Comparison of ENCODE assay signal across 8 cellular contexts in genomic region chr1:27658951-27659496, GRCh38. TPM values are rescaled to one million over a fixed set of nuclear protein-coding genes. Genes with fewer than 3 reads are reported as not detected.
DNase-seq lines count a peak whose midpoint lies in the region; ATAC-seq, FAIRE-seq and TF ChIP-seq lines count a peak whose summit lies in the region.

No MANE protein-coding gene starts in this region.

- peak overlapping the region; percentile 1; the same call in 1 of the 2 replicates for H2AFZ ChIP-seq in Karpas-422 (ENCODE audit: low read length)

- H3K27ac ChIP-seq in Karpas-422 (ENCODE audit: low read length) (peak overlapping the region; percentile 58), adrenal gland (peak overlapping the region in 4 of 5 donors; percentile 52 to 90 (median 76)), iPS-20b (ENCODE audit: low read length) (no peak overlapping the region)

- H3K4me2 ChIP-seq in Karpas-422 (ENCODE audit: low read depth, low read length, poor library complexity, severe bottlenecking) = peak overlapping the region; percentile 75

- H4K20me1 ChIP-seq in Karpas-422 (ENCODE audit: insufficient read depth, low read depth, low read length) = no peaks in the 10 kb centered on the region

- DNase-seq in GM12892 (ENCODE audit: insufficient read length) (peak; percentile 45), GOT3 (lab: John Stamatoyannopoulos, UW) (peak; percentile 65), Karpas-422 (peak; percentile 70), adrenal gland (peak in 6 of 7 donors; percentile 37 to 80 (median 69)), NCI-H524 (lab: John Stamatoyannopoulos, UW) (no peak), NCI-H2196 (lab: John Stamatoyannopoulos, UW; ENCODE audit: unreplicated experiment) (no peak)
- DNase-seq in stimulated activated naive CD8-positive, alpha-beta T cell treated with anti-CD3 and anti-CD28 coated beads, Interleukin-15, Interleukin-2, amounts not matched to agents 100 U/mL and 50 U/mL, for 24 hours = peak; percentile 62

- H3K9me3 ChIP-seq in Karpas-422 (ENCODE audit: low read length) (no peaks in the 10 kb centered on the region), adrenal gland (replicated peaks in 1 of 3) (no peaks in the 10 kb centered on the region), iPS-20b (ENCODE audit: insufficient read depth, low read depth, low read length) (no peaks in the 10 kb centered on the region)

- H3K9me2 ChIP-seq in Karpas-422 (replicated peaks; ENCODE audit: insufficient read depth, low read length) = no peaks in the 10 kb centered on the region

- intact Hi-C loops in adrenal gland (cut with DNase I) = loop anchor here in 1 of 2 donors (2.0 kb wide), 1 partner anchor 42 kb away; no protein-coding TSS in a partner anchor

- H3K4me1 ChIP-seq in Karpas-422 (ENCODE audit: low read length) = peaks cover 30% of the 10 kb centered on the region
- H3K4me1 ChIP-seq in adrenal gland (replicated peaks in 1 of 2) = peaks cover 13 to 25% of the 10 kb centered on the region in 2 donors
- peaks cover 17% of the 10 kb centered on the region for H3K4me1 ChIP-seq in iPS-20b (ENCODE audit: insufficient read depth, low read length)

- H3K36me3 ChIP-seq in Karpas-422 (ENCODE audit: insufficient read depth, low read length) (no peaks in the 10 kb centered on the region), adrenal gland (replicated peaks in 1 of 2) (no peaks in the 10 kb centered on the region), iPS-20b (ENCODE audit: insufficient read depth, low read depth, low read length) (no peaks in the 10 kb centered on the region)

- no peak for FAIRE-seq in GM12892 (lab: Jason Lieb, UNC)

- H3K9ac ChIP-seq in Karpas-422 (ENCODE audit: low read length) (peak overlapping the region; percentile 73), iPS-20b (ENCODE audit: low read depth, low read length) (peak overlapping the region; percentile 2; the same call in 1 of the 2 replicates)

- TF ChIP-seq POLR2A in GM12892 (IDR thresholded peaks at IDR 0.05; ENCODE audit: low read depth, low read length) (no peak), adrenal gland (IDR thresholded peaks at IDR 0.05) (no peak)

- H3K4me3 ChIP-seq in Karpas-422 (ENCODE audit: low read length) (peak overlapping the region; percentile 59), adrenal gland (peak overlapping the region in 1 of 4 donors; percentile 56), iPS-20b (ENCODE audit: low read length) (peak overlapping the region; percentile 50)

- peak; percentile 33 for ATAC-seq in stimulated activated naive CD8-positive, alpha-beta T cell treated with anti-CD3 and anti-CD28 coated beads, Interleukin-15, Interleukin-2, amounts not matched to agents 100 U/mL and 50 U/mL, for 24 hours

- no peaks in the 10 kb centered on the region for H3K79me2 ChIP-seq in Karpas-422 (ENCODE audit: low read length)

- H3K27me3 ChIP-seq in Karpas-422 (ENCODE audit: low read length) (no peaks in the 10 kb centered on the region), adrenal gland (no peaks in the 10 kb centered on the region), iPS-20b (ENCODE audit: insufficient read depth, low read length) (peaks cover 13% of the 10 kb centered on the region; the same call in 1 of the 2 replicates)

- 28 to 45% (median 34%) methylated on average over 7 of the region's 7 CpGs for WGBS in adrenal gland, 4 donors

- TF ChIP-seq CTCF in adrenal gland (IDR thresholded peaks at IDR 0.05) = no peak

RNA-seq across cellular contexts. Expression of gene IFI6, which starts 13.0 kb away (rescaled TPM):
- 51.1 TPM for polyA plus RNA-seq in GM12892 (2012; ENCODE audit: missing spikeins)
- total RNA-seq in Karpas-422 (2014; rRNA removed; shearing (Covaris generic); ENCODE audit: low replicate concordance) = 67.3 and 88.2 TPM in 2 replicates
- total RNA-seq in adrenal gland = 100 to 1,000 TPM in 5 of 8 donors, 10 to 100 TPM in 3; 67.6 to 379 (median 175) TPM
- 100 to 1,000 TPM; 213 to 611 (median 223) TPM for polyA plus RNA-seq in adrenal gland

RNA-seq across cellular contexts. Expression of gene FGR, which starts 24.0 kb away (rescaled TPM):
- 43.6 TPM for polyA plus RNA-seq in GM12892 (2012; ENCODE audit: missing spikeins)
- total RNA-seq in Karpas-422 (2014; rRNA removed; shearing (Covaris generic); ENCODE audit: low replicate concordance) = 3.0 and 5.6 TPM in 2 replicates
- total RNA-seq in adrenal gland = 10 to 100 TPM in 4 of 8 donors, 1 to 10 TPM in 4; 4.7 to 16.0 (median 10.4) TPM
- 10 to 100 TPM in 2 of 3 donors, 1 to 10 TPM in 1; 6.0 to 51.9 (median 11.3) TPM for polyA plus RNA-seq in adrenal gland

RNA-seq across cellular contexts. Expression of gene AHDC1, which starts 55.1 kb away (rescaled TPM):
- polyA plus RNA-seq in GM12892 (2012; ENCODE audit: missing spikeins) = 2.8 TPM
- 2.1 and 2.2 TPM in 2 replicates for total RNA-seq in Karpas-422 (2014; rRNA removed; shearing (Covaris generic); ENCODE audit: low replicate concordance)
- total RNA-seq in adrenal gland = 100 to 1,000 TPM in 1 of 8 donors, 10 to 100 TPM in 7; 43.9 to 111 (median 71.8) TPM
- 10 to 100 TPM; 10.4 to 98.5 (median 27.0) TPM for polyA plus RNA-seq in adrenal gland

Comparison
In these comparisons a context has a peak if more than half of its experiments do, and no peak if none do; other contexts are left out.
1. DNase-seq: peak in GM12892 (single experiment), GOT3 (single experiment), Karpas-422 (single experiment), adrenal gland (6 of 7) and stimulated activated naive CD8-positive, alpha-beta T cell treated with anti-CD3 and anti-CD28 coated beads, Interleukin-15, Interleukin-2, amounts not matched to agents 100 U/mL and 50 U/mL, for 24 hours (single experiment); none in NCI-H524 (0 of 2) and NCI-H2196 (single experiment).
2. RNA of gene AHDC1, which starts 55.1 kb away (total RNA-seq): 43.9 to 111 TPM in adrenal gland; 2.1 to 2.2 TPM in Karpas-422; every median in the first group is over 10 times any median in the second.